20 cellular contexts compared by ENCODE assay signal in the genomic region with DNA sequence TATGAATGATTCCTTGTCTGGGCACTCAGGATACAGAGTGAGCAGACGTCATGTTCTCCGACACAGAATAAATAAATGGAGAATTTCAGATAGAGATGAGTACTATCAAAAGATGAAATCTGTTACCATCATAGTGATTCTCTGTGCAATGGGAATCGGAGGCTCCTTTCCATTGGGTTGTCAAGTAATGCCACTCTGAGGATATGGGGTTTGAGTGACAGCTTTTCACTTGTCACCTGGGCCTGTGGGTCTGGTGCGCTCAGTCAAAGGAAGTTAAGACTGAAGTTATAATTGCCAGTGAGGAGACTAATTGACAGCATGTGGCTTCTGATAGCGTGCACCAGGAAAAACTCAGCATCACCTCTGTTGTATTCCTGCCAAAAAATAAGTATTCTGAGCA.
"Had no signal": no experiment of that assay in that cellular context is flagged by ENCODE, and none has a peak within 500 bp of the region (broad histone marks: within the 10 kb centered on the region; RNA-seq: fewer than 3 reads in every experiment).

No MANE protein-coding gene starts in this region.

- H3K9me3 Mint-ChIP-seq: nephron progenitor cell, type B pancreatic cell had no signal

- H3K4me3 ChIP-seq: esophagus muscularis mucosa, gastrocnemius medialis, pancreas, smooth muscle cell, suprapubic skin, thyroid gland, uterus had no signal

- H3K27me3 Mint-ChIP-seq: dendritic cell treated with granulocyte-macrophage colony-stimulating factor and Interleukin-4, amounts not matched to agents 40 ng/mL and 50 ng/mL, for 4 days; effector memory CD8-positive, alpha-beta T cell; type B pancreatic cell had no signal

- H3K4me2 ChIP-seq: smooth muscle cell had no signal

- H3K27ac ChIP-seq: epithelial cell of prostate, esophagus muscularis mucosa, gastrocnemius medialis, pancreas, suprapubic skin, thyroid gland, uterus had no signal

- ATAC-seq: effector memory CD8-positive, alpha-beta T cell; gastrocnemius medialis; left lobe of liver; naive thymus-derived CD4-positive, alpha-beta T cell; pancreas; right cardiac atrium had no signal

- H3K9me3 ChIP-seq: esophagus muscularis mucosa, gastrocnemius medialis, pancreas, suprapubic skin, thyroid gland, uterus had no signal

- H3K36me3 Mint-ChIP-seq: naive thymus-derived CD4-positive, alpha-beta T cell had no signal

- H3K36me3 ChIP-seq: esophagus muscularis mucosa, gastrocnemius medialis, pancreas, suprapubic skin, thyroid gland, uterus had no signal

- H3K27me3 ChIP-seq: esophagus muscularis mucosa, gastrocnemius medialis, pancreas, suprapubic skin, thyroid gland, uterus had no signal

- H3K4me3 Mint-ChIP-seq: dendritic cell treated with granulocyte-macrophage colony-stimulating factor and Interleukin-4, amounts not matched to agents 40 ng/mL and 50 ng/mL, for 4 days; effector memory CD8-positive, alpha-beta T cell; naive thymus-derived CD4-positive, alpha-beta T cell; nephron progenitor cell; type B pancreatic cell had no signal

- DNase-seq: effector memory CD8-positive, alpha-beta T cell; gastrocnemius medialis; islet precursor cell; mammary epithelial cell; naive thymus-derived CD4-positive, alpha-beta T cell; nephron progenitor cell; occipital lobe; pancreas; right cardiac atrium; stimulated activated CD4-positive, alpha-beta T cell treated with anti-CD3 and anti-CD28 coated beads, Interleukin-2, amount 100 ng/mL, for 48 hours; stimulated activated naive CD4-positive, alpha-beta T cell treated with Interleukin-2 at 50 U/mL for 16 hours; thyroid gland; uterus had no signal

- H3K27ac Mint-ChIP-seq: dendritic cell treated with granulocyte-macrophage colony-stimulating factor and Interleukin-4, amounts not matched to agents 40 ng/mL and 50 ng/mL, for 4 days; effector memory CD8-positive, alpha-beta T cell; naive thymus-derived CD4-positive, alpha-beta T cell; type B pancreatic cell had no signal

- H3K4me1 ChIP-seq: esophagus muscularis mucosa, gastrocnemius medialis, suprapubic skin, thyroid gland, uterus had no signal
